Comparison of ENCODE assay signal across 12 cellular contexts in the genomic region with DNA sequence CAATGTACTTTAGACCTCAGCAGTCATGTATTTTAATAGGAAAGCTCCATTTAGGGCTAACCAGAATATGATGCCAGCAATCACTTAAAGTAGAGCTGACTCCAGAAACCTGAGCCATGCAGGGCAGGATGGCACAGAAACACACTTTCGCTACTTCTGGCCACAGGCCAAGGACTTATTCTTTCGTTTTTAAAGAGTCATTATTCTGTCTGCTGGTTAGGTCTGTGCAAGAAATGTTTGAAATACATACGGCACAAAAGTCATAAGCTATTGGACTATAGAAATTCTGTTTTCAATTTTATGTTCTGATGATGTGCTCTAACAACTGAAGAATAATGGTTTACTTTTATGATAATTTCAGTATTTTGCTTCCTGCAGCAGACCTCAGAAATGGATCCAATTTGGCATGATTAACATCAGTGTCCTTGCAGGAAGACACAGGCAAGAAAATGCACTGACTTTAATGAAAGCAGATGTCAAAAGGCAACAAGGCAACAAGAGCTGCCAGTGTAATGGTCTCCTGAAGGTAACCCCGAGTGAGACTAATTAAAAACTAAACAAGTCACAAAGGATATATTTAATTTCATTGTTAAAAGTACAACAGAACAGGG.
DNase-seq lines count a peak whose midpoint lies in the region; ATAC-seq and TF ChIP-seq lines count a peak whose summit lies in the region.
"Had no signal": no experiment of that assay in that cellular context is flagged by ENCODE, and none has a peak within 500 bp of the region (broad histone marks: within the 10 kb centered on the region; RNA-seq: fewer than 3 reads in every experiment).

No MANE protein-coding gene starts in this region.

- H3K9me3 ChIP-seq in heart left ventricle (no peaks in the 10 kb centered on the region), adrenal gland (replicated peaks in 1 of 3) (no peaks in the 10 kb centered on the region), vagina (no peaks in the 10 kb centered on the region)

- no peak for TF ChIP-seq CTCF in heart left ventricle (IDR thresholded peaks at IDR 0.05)
- TF ChIP-seq CTCF in adrenal gland (IDR thresholded peaks at IDR 0.05): no peak
- no peak for TF ChIP-seq CTCF in vagina (IDR thresholded peaks at IDR 0.05)

- intact Hi-C loops in heart left ventricle (cut with DNase I) (no loop called here), cardiac septum (cut with DNase I) (no loop called here), adrenal gland (cut with DNase I) (no loop called here), vagina (cut with DNase I) (no loop called here)

- DNase-seq in heart left ventricle: peak in 2 of 5 donors; percentile 20 to 21
- DNase-seq in cardiac septum (ENCODE audit: low spot score): no peak
- DNase-seq in adrenal gland: peak; percentile 53 to 78 (median 70)
- peak; percentile 26 for DNase-seq in kidney tubule cell (ENCODE audit: low spot score)
- no peak for DNase-seq in vagina (ENCODE audit: extremely low spot score in 2 of 2)
- DNase-seq: activated gamma-delta T cell treated with Interleukin-2 at 50 U/mL for 16 hours, midbrain, NCI-H1048 had no signal

- H3K27me3 ChIP-seq in heart left ventricle (no peaks in the 10 kb centered on the region), adrenal gland (no peaks in the 10 kb centered on the region), vagina (no peaks in the 10 kb centered on the region)

- no peaks in the 10 kb centered on the region for H3K4me1 Mint-ChIP-seq in activated T-helper 17 cell treated with anti-CD3 and anti-CD28 coated beads, Interleukin-2, amount 50 U/mL, for 72 hours

- H3K27ac Mint-ChIP-seq in activated T-helper 17 cell treated with anti-CD3 and anti-CD28 coated beads, Interleukin-2, amount 50 U/mL, for 72 hours: no peak overlapping the region

- H3K36me3 ChIP-seq in heart left ventricle: no peaks in the 10 kb centered on the region
- no peaks in the 10 kb centered on the region for H3K36me3 ChIP-seq in adrenal gland (replicated peaks in 1 of 2)
- H3K36me3 ChIP-seq in vagina: no peaks in the 10 kb centered on the region

- ATAC-seq in heart left ventricle (no peak), GM18861 (IDR thresholded peaks at IDR 0.05; ENCODE audit: unreplicated experiment) (no peak), HG02840 (IDR thresholded peaks at IDR 0.05; ENCODE audit: low FRiP score, unreplicated experiment) (no peak)
- ATAC-seq in activated T-helper 17 cell treated with anti-CD3 and anti-CD28 coated beads, Interleukin-2, amount 50 U/mL, for 72 hours (replicated peaks): no peak

- peaks cover 0 to 14% (median 0%) of the 10 kb centered on the region in 12 donors for H3K4me1 ChIP-seq in heart left ventricle
- peaks cover 0 to 11% of the 10 kb centered on the region in 2 donors for H3K4me1 ChIP-seq in adrenal gland (replicated peaks in 1 of 2)
- no peaks in the 10 kb centered on the region for H3K4me1 ChIP-seq in vagina

- H3K4me3 ChIP-seq in heart left ventricle (peak overlapping the region in 9 of 12 donors; percentile 7 to 41 (median 32)), adrenal gland (peak overlapping the region in 3 of 4 donors; percentile 5 to 52 (median 29)), vagina (peak overlapping the region; percentile 12 to 21)

- no peaks in the 10 kb centered on the region for H3K27me3 Mint-ChIP-seq in activated T-helper 17 cell treated with anti-CD3 and anti-CD28 coated beads, Interleukin-2, amount 50 U/mL, for 72 hours

- no peaks in the 10 kb centered on the region for H3K36me3 Mint-ChIP-seq in activated T-helper 17 cell treated with anti-CD3 and anti-CD28 coated beads, Interleukin-2, amount 50 U/mL, for 72 hours (ENCODE audit: low read depth)

- TF ChIP-seq POLR2A in heart left ventricle (IDR thresholded peaks at IDR 0.05): no peak
- TF ChIP-seq POLR2A in adrenal gland (IDR thresholded peaks at IDR 0.05): no peak
- TF ChIP-seq POLR2A in vagina (IDR thresholded peaks at IDR 0.05): no peak

- no peaks in the 10 kb centered on the region for H3K9me3 Mint-ChIP-seq in activated T-helper 17 cell treated with anti-CD3 and anti-CD28 coated beads, Interleukin-2, amount 50 U/mL, for 72 hours

- no peak overlapping the region for H3K4me3 Mint-ChIP-seq in activated T-helper 17 cell treated with anti-CD3 and anti-CD28 coated beads, Interleukin-2, amount 50 U/mL, for 72 hours

- H3K27ac ChIP-seq in heart left ventricle (no peak overlapping the region), adrenal gland (peak overlapping the region in 1 of 5 donors; percentile 26), vagina (no peak overlapping the region)
- H3K27ac ChIP-seq: C4-2B had no signal

- 31 to 41% (median 33%) methylated on average over 4 of the region's 4 CpGs for WGBS in heart left ventricle, 4 donors
- WGBS in adrenal gland, 4 donors: 9 to 16% (median 13%) methylated on average over 4 of the region's 4 CpGs

Comparison
In these comparisons a context has a peak if more than half of its experiments do, and no peak if none do; other contexts are left out.
1. DNase-seq: peak in adrenal gland (7 of 7) and kidney tubule cell (single experiment); none in cardiac septum (single experiment) and vagina (0 of 2).
2. Peak in every context shown above with its lines, with median percentiles within 50 percentile points of each other: H3K4me3 ChIP-seq.